ENCODE assay signal across 8 cellular contexts in the genomic region with DNA sequence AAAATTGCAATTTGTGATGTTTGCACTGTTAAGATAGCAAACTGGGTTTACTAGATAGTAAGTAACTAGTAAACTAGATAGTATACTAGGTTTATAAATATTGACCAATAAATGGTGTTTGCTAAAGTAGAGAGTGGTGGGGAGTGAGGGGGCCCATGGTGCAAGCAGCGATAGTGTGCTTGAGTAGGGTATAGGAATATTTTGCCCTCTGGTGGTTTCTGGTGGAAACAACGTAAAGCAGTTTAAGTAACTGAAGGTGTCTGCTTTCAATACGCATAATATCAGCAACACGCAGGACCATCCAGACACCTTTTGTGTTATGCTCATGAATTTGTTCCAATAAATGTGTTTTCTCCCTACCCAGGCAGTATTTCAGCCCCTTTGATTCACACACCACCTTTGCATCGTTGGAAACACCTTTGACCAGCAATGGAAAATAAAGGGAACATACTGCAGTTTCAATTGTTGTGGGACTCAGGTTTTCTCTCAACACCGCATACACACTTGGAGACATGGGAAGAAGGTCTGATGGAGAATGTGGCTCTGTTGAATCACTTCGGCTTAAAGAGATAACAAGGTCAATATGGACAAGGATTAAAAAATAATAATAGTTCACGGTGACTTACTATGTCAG. TPM values are rescaled to one million over a fixed set of nuclear protein-coding genes. Genes with fewer than 3 reads are reported as not detected.
DNase-seq lines count a peak whose midpoint lies in the region; ATAC-seq lines count a peak whose summit lies in the region.

No MANE protein-coding gene starts in this region.

- H3K4me1 Mint-ChIP-seq in activated CD4-positive, alpha-beta memory T cell treated with anti-CD3 and anti-CD28 coated beads for 36 hours (ENCODE audit: low read depth): peaks cover 47% of the 10 kb centered on the region

- intact Hi-C loops in activated CD4-positive, alpha-beta memory T cell treated with anti-CD3 and anti-CD28 coated beads for 36 hours (cut with micrococcal nuclease): loop anchor here (1.0 to 5.0 kb wide), 4 partner anchors 8 to 249 kb away; partner anchors contain the start of gene STAT1
- intact Hi-C loops in sciatic nerve (cut with DNase I): no loop called here

- peak overlapping the region; percentile 18 for H3K27ac Mint-ChIP-seq in activated CD4-positive, alpha-beta memory T cell treated with anti-CD3 and anti-CD28 coated beads for 36 hours

- no peak overlapping the region for H3K4me3 Mint-ChIP-seq in activated CD4-positive, alpha-beta memory T cell treated with anti-CD3 and anti-CD28 coated beads for 36 hours

- CTCF ChIA-PET in activated CD4-positive, alpha-beta memory T cell treated with anti-CD3 and anti-CD28 coated beads for 36 hours (lab: Charles Lee): interaction anchor here (0.9 to 1.9 kb wide), 4 partner anchors 18 to 940 kb away, joined by 3 to 4 read pairs (median 4); no protein-coding TSS in a partner anchor

- POLR2A ChIA-PET in activated CD4-positive, alpha-beta memory T cell treated with anti-CD3 and anti-CD28 coated beads for 36 hours (lab: Charles Lee): interaction anchor here (1.7 kb wide), 1 partner anchor 10 kb away, joined by 11 read pairs; no protein-coding TSS in a partner anchor

- H3K36me3 Mint-ChIP-seq in activated CD4-positive, alpha-beta memory T cell treated with anti-CD3 and anti-CD28 coated beads for 36 hours: peaks cover 23% of the 10 kb centered on the region

- H3K9me3 Mint-ChIP-seq in activated CD4-positive, alpha-beta memory T cell treated with anti-CD3 and anti-CD28 coated beads for 36 hours: no peaks in the 10 kb centered on the region

- DNase-seq in D341Med (ENCODE audit: low spot score): peak; percentile 65
- DNase-seq in NCI-H2029 treated with DMSO at 0.1 percent for 48 hours (lab: John Stamatoyannopoulos, UW): peak; percentile 25
- DNase-seq in activated CD4-positive, alpha-beta memory T cell treated with anti-CD3 and anti-CD28 coated beads for 36 hours: peak; percentile 41
- peak; percentile 54 for DNase-seq in germinal center (ENCODE audit: low spot score)
- no peak for DNase-seq in sciatic nerve (ENCODE audit: low spot score)
- no peak for DNase-seq in OCI-M2 (lab: John Stamatoyannopoulos, UW; ENCODE audit: unreplicated experiment)

- no peaks in the 10 kb centered on the region for H3K27me3 Mint-ChIP-seq in activated CD4-positive, alpha-beta memory T cell treated with anti-CD3 and anti-CD28 coated beads for 36 hours

- peak; percentile 95 for ATAC-seq in GM18867 (IDR thresholded peaks at IDR 0.05; ENCODE audit: unreplicated experiment)
- peak; percentile 85 for ATAC-seq in HG02981 (IDR thresholded peaks at IDR 0.05; ENCODE audit: unreplicated experiment)
- peak; percentile 47 for ATAC-seq in sciatic nerve

RNA-seq across cellular contexts. Expression of gene STAT1, which starts 16.7 kb away (rescaled TPM):
- 100 to 1,000 TPM; 309 to 314 TPM for total RNA-seq in activated CD4-positive, alpha-beta memory T cell treated with anti-CD3 and anti-CD28 coated beads for 36 hours
- total RNA-seq in sciatic nerve: 54.5 TPM

Comparison
In these comparisons a context has a peak if more than half of its experiments do, and no peak if none do; other contexts are left out.
1. DNase-seq: peak in D341Med (single experiment), NCI-H2029 treated with DMSO at 0.1 percent for 48 hours (single experiment), activated CD4-positive, alpha-beta memory T cell treated with anti-CD3 and anti-CD28 coated beads for 36 hours (single experiment) and germinal center (single experiment); none in sciatic nerve (single experiment) and OCI-M2 (single experiment).
2. Peak in every context shown above with its lines, with median percentiles within 50 percentile points of each other: ATAC-seq.